1 cellular context compared by ENCODE assay signal in the genomic region with DNA sequence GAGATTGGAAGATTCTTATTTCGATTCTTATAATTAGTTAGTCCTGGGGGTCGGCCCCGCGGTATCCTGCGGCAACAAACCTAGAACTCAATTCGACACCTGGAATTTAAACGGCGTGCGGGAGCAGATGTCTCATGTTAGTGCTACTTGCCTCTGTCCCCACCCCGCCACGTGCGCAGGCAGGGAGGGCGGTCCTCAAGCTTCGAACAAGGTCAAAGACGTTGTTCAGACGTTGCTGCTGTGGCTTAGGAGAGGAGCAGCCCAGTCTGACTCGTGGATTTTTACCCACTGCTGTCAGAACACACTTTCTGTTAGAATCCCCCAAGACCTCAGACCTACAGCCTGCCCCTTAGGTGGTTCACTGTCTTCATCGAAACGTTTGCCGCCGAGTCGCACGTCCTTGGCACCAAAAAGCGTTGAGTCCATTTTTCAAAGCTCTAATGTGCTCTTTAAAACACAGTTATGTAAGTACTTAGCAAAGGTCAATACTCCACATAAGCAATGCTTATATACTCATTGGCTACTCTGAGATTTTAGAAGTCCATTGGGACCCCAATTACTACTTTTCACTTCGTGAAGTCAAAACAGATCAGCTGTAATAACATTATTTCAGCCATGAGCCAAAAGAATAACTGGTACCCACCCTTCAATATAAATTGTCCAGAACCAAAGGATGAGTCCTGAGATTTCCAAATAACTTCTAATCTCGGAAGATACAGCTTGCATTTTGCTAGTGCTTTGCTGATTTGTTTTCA.
A peak's percentile ranks its signal among the peaks of the same experiment; 100 is the strongest.
TF ChIP-seq lines count a peak whose summit lies in the region.

No MANE protein-coding gene starts in this region.

TF ChIP-seq in IMR-90, 13 proteins besides CTCF, POLR2A, EP300 and RAD21:
- TF ChIP-seq, protein P1, sequence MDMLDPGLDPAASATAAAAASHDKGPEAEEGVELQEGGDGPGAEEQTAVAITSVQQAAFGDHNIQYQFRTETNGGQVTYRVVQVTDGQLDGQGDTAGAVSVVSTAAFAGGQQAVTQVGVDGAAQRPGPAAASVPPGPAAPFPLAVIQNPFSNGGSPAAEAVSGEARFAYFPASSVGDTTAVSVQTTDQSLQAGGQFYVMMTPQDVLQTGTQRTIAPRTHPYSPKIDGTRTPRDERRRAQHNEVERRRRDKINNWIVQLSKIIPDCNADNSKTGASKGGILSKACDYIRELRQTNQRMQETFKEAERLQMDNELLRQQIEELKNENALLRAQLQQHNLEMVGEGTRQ (IDR thresholded peaks at IDR 0.05; ENCODE audit: low read depth, low read length) = peak; percentile 83
- TF ChIP-seq MXI1 (IDR thresholded peaks at IDR 0.05; ENCODE audit: borderline replicate concordance, low read depth, low read length) = peak; percentile 98
- TF ChIP-seq MAFK (IDR thresholded peaks at IDR 0.05; ENCODE audit: low read depth, low read length) = no peak
- peak; percentile 93 for TF ChIP-seq BHLHE40 (IDR thresholded peaks at IDR 0.05; ENCODE audit: low read depth, low read length)
